Comparison of ENCODE assay signal across 15 cellular contexts in the genomic region with DNA sequence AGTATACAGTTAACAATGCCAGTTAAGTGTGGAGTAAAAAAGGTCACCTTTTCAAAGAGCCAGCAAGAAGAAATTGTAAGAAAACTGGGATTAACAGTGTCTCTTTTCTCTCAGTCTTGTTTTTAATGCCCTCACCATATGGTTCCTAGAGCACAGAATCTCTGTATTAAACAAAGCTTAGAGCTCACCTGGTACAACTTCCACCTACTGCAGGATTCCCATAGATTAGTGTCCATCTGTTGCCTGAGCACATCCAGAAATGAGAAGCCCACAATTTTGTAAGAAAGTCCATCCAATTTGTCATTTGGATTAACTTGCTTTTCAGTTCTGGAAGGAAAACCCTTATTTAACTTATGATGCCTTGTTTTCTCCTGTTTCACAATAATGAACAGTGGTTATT.
A peak's percentile ranks its signal among the peaks of the same experiment; 100 is the strongest.
DNase-seq lines count a peak whose midpoint lies in the region; ATAC-seq and TF ChIP-seq lines count a peak whose summit lies in the region.
"Had no signal": no experiment of that assay in that cellular context is flagged by ENCODE, and none has a peak within 500 bp of the region (broad histone marks: within the 10 kb centered on the region; RNA-seq: fewer than 3 reads in every experiment).

No MANE protein-coding gene starts in this region.

- DNase-seq in DMS 273 (lab: John Stamatoyannopoulos, UW; ENCODE audit: unreplicated experiment): peak; percentile 17
- peak; percentile 55 for DNase-seq in NCI-H524 treated with DMSO at 0.1 percent for 48 hours (lab: John Stamatoyannopoulos, UW)
- DNase-seq in WERI-Rb-1: peak; percentile 58
- no peak for DNase-seq in foreskin keratinocyte
- no peak for DNase-seq in ureter (ENCODE audit: low spot score)
- no peak for DNase-seq in left ventricle myocardium inferior
- DNase-seq in activated T-cell treated with anti-CD3 and anti-CD28 coated beads, Interleukin-2, amount 50 U/mL, for 1 hour: no peak
- DNase-seq: Calu3; CD8-positive, alpha-beta T cell; DMS79 treated with DMSO at 0.1 percent for 48 hours; H9; KG1 had no signal

- intact Hi-C loops in left ventricle myocardium inferior (cut with micrococcal nuclease): no loop called here

- H3K27me3 ChIP-seq in WERI-Rb-1 (ENCODE audit: insufficient read depth, low read depth, severe bottlenecking) (no peaks in the 10 kb centered on the region), foreskin keratinocyte (no peaks in the 10 kb centered on the region), left ventricle myocardium inferior (ENCODE audit: low read depth) (no peaks in the 10 kb centered on the region)
- H3K27me3 ChIP-seq: BLaER1 treated with 17β-estradiol and CSF1 and Interleukin-3, amounts not matched to agents 10 nM and 100 nM had no signal

- H3K9me3 ChIP-seq in WERI-Rb-1 (ENCODE audit: severe bottlenecking) (no peaks in the 10 kb centered on the region), left ventricle myocardium inferior (replicated peaks) (peaks cover 7% of the 10 kb centered on the region)
- H3K9me3 ChIP-seq: BLaER1 treated with 17β-estradiol and CSF1 and Interleukin-3, amounts not matched to agents 10 nM and 100 nM had no signal

- H3K36me3 ChIP-seq in WERI-Rb-1 (no peaks in the 10 kb centered on the region), left ventricle myocardium inferior (no peaks in the 10 kb centered on the region)
- H3K36me3 ChIP-seq: BLaER1 treated with 17β-estradiol and CSF1 and Interleukin-3, amounts not matched to agents 10 nM and 100 nM had no signal

- H3K27ac ChIP-seq in WERI-Rb-1 (peak overlapping the region; percentile 65), foreskin keratinocyte (peak overlapping the region; percentile 3), left ventricle myocardium inferior (replicated peaks) (no peak overlapping the region)
- H3K27ac ChIP-seq: BLaER1 treated with 17β-estradiol and CSF1 and Interleukin-3, amounts not matched to agents 10 nM and 100 nM had no signal

- ATAC-seq in foreskin keratinocyte (no peak), HG03175 (IDR thresholded peaks at IDR 0.05; ENCODE audit: unreplicated experiment) (no peak)
- ATAC-seq: CD8-positive, alpha-beta T cell; GM12878 had no signal

- H3K4me1 ChIP-seq in foreskin keratinocyte: peaks cover 32% of the 10 kb centered on the region
- H3K4me1 ChIP-seq in left ventricle myocardium inferior: no peaks in the 10 kb centered on the region
- H3K4me1 ChIP-seq: BLaER1 treated with 17β-estradiol and CSF1 and Interleukin-3, amounts not matched to agents 10 nM and 100 nM had no signal

- H3K4me3 ChIP-seq in WERI-Rb-1 (ENCODE audit: low read depth, low read length) (no peak overlapping the region; the same call in 1 of the 2 replicates), left ventricle myocardium inferior (no peak overlapping the region)
- H3K4me3 ChIP-seq: BLaER1 treated with 17β-estradiol and CSF1 and Interleukin-3, amounts not matched to agents 10 nM and 100 nM; GM12878 had no signal

- TF ChIP-seq CTCF in WERI-Rb-1 (IDR thresholded peaks at IDR 0.05; ENCODE audit: low read depth, low read length) (no peak), foreskin keratinocyte (conservative IDR thresholded peaks at IDR 0.05) (no peak), left ventricle myocardium inferior (IDR thresholded peaks at IDR 0.05; ENCODE audit: borderline replicate concordance) (no peak)

Comparison
In these comparisons a context has a peak if more than half of its experiments do, and no peak if none do; other contexts are left out.
1. DNase-seq: peak in DMS 273 (single experiment), NCI-H524 treated with DMSO at 0.1 percent for 48 hours (single experiment) and WERI-Rb-1 (single experiment); none in foreskin keratinocyte (0 of 2), ureter (single experiment), left ventricle myocardium inferior (single experiment) and activated T-cell treated with anti-CD3 and anti-CD28 coated beads, Interleukin-2, amount 50 U/mL, for 1 hour (single experiment).